In genomic region chr1:155092131-155092530, GRCh38 we compare ENCODE assay signal across 1 cellular context.
TF ChIP-seq lines count a peak whose summit lies in the region.

No MANE protein-coding gene starts in this region.

TF ChIP-seq in HEK293, 187 proteins besides CTCF, POLR2A, EP300 and RAD21 (continued from another document):
- TF ChIP-seq ZNF488 (tag by site-specific recombination; IDR thresholded peaks at IDR 0.05) (no peak), ZNF701 (tag by site-specific recombination; IDR thresholded peaks at IDR 0.05) (no peak), SCRT1 (tag by site-specific recombination; IDR thresholded peaks at IDR 0.05; ENCODE audit: borderline replicate concordance) (no peak)
